ENCODE assay signal across 13 cellular contexts in genomic region chr17:80750263-80750662, GRCh38.
A peak's percentile ranks its signal among the peaks of the same experiment; 100 is the strongest.
DNase-seq lines count a peak whose midpoint lies in the region; ATAC-seq, FAIRE-seq and TF ChIP-seq lines count a peak whose summit lies in the region.
"Had no signal": no experiment of that assay in that cellular context is flagged by ENCODE, and none has a peak within 500 bp of the region (broad histone marks: within the 10 kb centered on the region; RNA-seq: fewer than 3 reads in every experiment).

No MANE protein-coding gene starts in this region.

- ATAC-seq in GM12878, result no peak
- peak; percentile 53 to 55 for ATAC-seq in naive thymus-derived CD8-positive, alpha-beta T cell
- ATAC-seq in HG03175 (IDR thresholded peaks at IDR 0.05; ENCODE audit: unreplicated experiment), result no peak
- no peak for ATAC-seq in GM19351 (IDR thresholded peaks at IDR 0.05; ENCODE audit: unreplicated experiment)
- no peak for ATAC-seq in HG03378 (IDR thresholded peaks at IDR 0.05; ENCODE audit: unreplicated experiment)

- no peak for DNase-seq in CD14-positive monocyte (ENCODE audit: low spot score)
- DNase-seq in GM12878 (ENCODE audit: low read depth, low spot score), result no peak
- no peak for DNase-seq in naive thymus-derived CD8-positive, alpha-beta T cell
- DNase-seq in GM12891 (ENCODE audit: insufficient read length, low spot score), result no peak
- DNase-seq: activated CD4-positive, alpha-beta memory T cell treated with anti-CD3 and anti-CD28 coated beads for 36 hours; CD4-positive, CD25-positive, alpha-beta regulatory T cell; NCI-H187 treated with DMSO at 0.1 percent for 48 hours had no signal

- H3K9me3 Mint-ChIP-seq in CD14-positive monocyte, result peaks cover 0 to 4% (median 0%) of the 10 kb centered on the region in 7 donors
- H3K9me3 Mint-ChIP-seq in naive thymus-derived CD8-positive, alpha-beta T cell, result no peaks in the 10 kb centered on the region
- H3K9me3 Mint-ChIP-seq: activated CD4-positive, alpha-beta memory T cell treated with anti-CD3 and anti-CD28 coated beads for 36 hours; CD4-positive, CD25-positive, alpha-beta regulatory T cell had no signal

- H3K79me2 ChIP-seq in GM12878 (ENCODE audit: control insufficient read depth, insufficient read depth, low read length), result no peaks in the 10 kb centered on the region

- H3K9me3 ChIP-seq in HEK293 (ENCODE audit: control insufficient read depth, insufficient read depth, low read depth, low read length) (no peaks in the 10 kb centered on the region), GM12878 (replicated peaks; ENCODE audit: control insufficient read depth, insufficient read depth, low read length) (no peaks in the 10 kb centered on the region)

- TF ChIP-seq EP300 in GM12878 (IDR thresholded peaks at IDR 0.05; ENCODE audit: borderline replicate concordance in 1 of 2, control insufficient read depth in 1 of 2, low read depth in 2 of 2, low read length in 2 of 2), result no peak

- RAD21 ChIA-PET in GM12878 (lab: Charles Lee; ENCODE audit: unreplicated experiment), result no interaction called here

- in situ Hi-C loops in GM12878 (cut with MboI), result no loop called here

- BruUV-seq in GM12878 (replicated peaks; lab: Mats Ljungman, UMichigan), result no TSS peak

- peaks cover 10% of the 10 kb centered on the region for H3K4me1 Mint-ChIP-seq in CD14-positive monocyte
- peaks cover 31 to 68% (median 49%) of the 10 kb centered on the region in 4 donors for H3K4me1 Mint-ChIP-seq in naive thymus-derived CD8-positive, alpha-beta T cell

- peak overlapping the region in 2 of 7 donors; percentile 37 to 39 for H3K27ac Mint-ChIP-seq in CD14-positive monocyte
- peak overlapping the region; percentile 75 to 95 (median 90) for H3K27ac Mint-ChIP-seq in naive thymus-derived CD8-positive, alpha-beta T cell
- H3K27ac Mint-ChIP-seq: activated CD4-positive, alpha-beta memory T cell treated with anti-CD3 and anti-CD28 coated beads for 36 hours had no signal

- H3K27me3 Mint-ChIP-seq in CD14-positive monocyte (ENCODE audit: low read depth in 3 of 3), result peaks cover 0 to 2% (median 0%) of the 10 kb centered on the region in 3 donors
- no peaks in the 10 kb centered on the region for H3K27me3 Mint-ChIP-seq in naive thymus-derived CD8-positive, alpha-beta T cell
- H3K27me3 Mint-ChIP-seq: activated CD4-positive, alpha-beta memory T cell treated with anti-CD3 and anti-CD28 coated beads for 36 hours; CD4-positive, CD25-positive, alpha-beta regulatory T cell had no signal

- H3K4me1 ChIP-seq in HEK293 (ENCODE audit: control insufficient read depth, insufficient read depth, low read length) (no peaks in the 10 kb centered on the region), GM12878 (ENCODE audit: control insufficient read depth, insufficient read depth, low read length) (no peaks in the 10 kb centered on the region)

- H3K4me3 ChIP-seq in HEK293 (ENCODE audit: low read depth, low read length), result no peak overlapping the region
- no peak overlapping the region for H3K4me3 ChIP-seq in GM12878

- CTCF ChIA-PET in HEK293 (lab: Yijun Ruan, JAX), result no interaction called here
- CTCF ChIA-PET in GM12878 (lab: Yijun Ruan, JAX), result no interaction called here

- intact Hi-C loops in CD14-positive monocyte (cut with micrococcal nuclease), result no loop called here
- intact Hi-C loops in GM12878 (cut with micrococcal nuclease; ENCODE audit: unreplicated experiment), result no loop called here

- peak overlapping the region; percentile 62 to 81 for H3K4me3 Mint-ChIP-seq in CD14-positive monocyte
- H3K4me3 Mint-ChIP-seq in naive thymus-derived CD8-positive, alpha-beta T cell, result peak overlapping the region in 8 of 10 donors; percentile 20 to 66 (median 38)
- H3K4me3 Mint-ChIP-seq: activated CD4-positive, alpha-beta memory T cell treated with anti-CD3 and anti-CD28 coated beads for 36 hours; CD4-positive, CD25-positive, alpha-beta regulatory T cell had no signal

- FAIRE-seq in GM12878 (lab: Jason Lieb, UNC) (no peak), GM12891 (lab: Jason Lieb, UNC) (no peak)
- FAIRE-seq: astrocyte had no signal

- H2AFZ ChIP-seq in GM12878 (ENCODE audit: control insufficient read depth, low read depth, low read length), result no peak overlapping the region

- H3K9ac ChIP-seq in GM12878 (ENCODE audit: control insufficient read depth, insufficient read depth, low read length), result no peak overlapping the region
- H3K9ac ChIP-seq: KMS-11 had no signal

- H3K36me3 ChIP-seq in HEK293 (ENCODE audit: control insufficient read depth in 2 of 2, insufficient read depth in 1 of 2, low read length in 2 of 2) (peaks cover 0 to 16% of the 10 kb centered on the region in 2 experiments; a peak in 2 of 3 replicates), GM12878 (ENCODE audit: control insufficient read depth in 2 of 2, insufficient read depth in 2 of 2, low read length in 1 of 2) (peaks cover 5 to 9% of the 10 kb centered on the region in 2 experiments; a peak in 3 of 4 replicates)

- no peak for TF ChIP-seq RAD21 in GM12878 (IDR thresholded peaks at IDR 0.05; ENCODE audit: insufficient read depth, low read depth, low read length)

- H3K4me2 ChIP-seq in GM12878 (ENCODE audit: control insufficient read depth, insufficient read depth), result no peak overlapping the region
- H3K4me2 ChIP-seq: KMS-11 had no signal

- SMC1A ChIA-PET in GM12878 (lab: Charles Lee; ENCODE audit: uncharacterized antibody, unreplicated experiment), result no interaction called here

- no peak overlapping the region for H3K27ac ChIP-seq in HEK293 (ENCODE audit: extremely low read depth, low read depth, low read length)
- H3K27ac ChIP-seq in GM12878 (ENCODE audit: control insufficient read depth, insufficient read depth), result peak overlapping the region; percentile 18; the same call in 1 of the 2 replicates
- H3K27ac ChIP-seq: KMS-11 had no signal

- no peak for TF ChIP-seq CTCF in CD14-positive monocyte (IDR thresholded peaks at IDR 0.05)
- TF ChIP-seq CTCF in HEK293 (tag by site-specific recombination; IDR thresholded peaks at IDR 0.05), result no peak
- TF ChIP-seq CTCF in GM12878 (IDR thresholded peaks at IDR 0.05 in 2 of 3, conservative IDR thresholded peaks at IDR 0.05 in 1 of 3; ENCODE audit: control insufficient read depth in 2 of 3, extremely low read depth in 1 of 3, insufficient read depth in 1 of 3, low read depth in 3 of 3, low read length in 3 of 3), result no peak

- POLR2A ChIA-PET in HEK293 (lab: Yijun Ruan, JAX) (no interaction called here), GM12878 (lab: Charles Lee) (no interaction called here)
- POLR2A ChIA-PET in naive thymus-derived CD8-positive, alpha-beta T cell (lab: Charles Lee), result interaction anchor here (0.6 to 2.2 kb wide), 3 partner anchors 12 to 485 kb away, joined by 3 to 13 read pairs (median 3); no protein-coding TSS in a partner anchor

- H3K27me3 ChIP-seq in GM12878 (replicated peaks in 1 of 2; ENCODE audit: control insufficient read depth in 2 of 2, insufficient read depth in 2 of 2, low read length in 1 of 2), result no peaks in the 10 kb centered on the region

- WGBS in GM12878 (ENCODE audit: insufficient coverage, insufficient replicate concordance, low lambda C conversion rate, missing lambda C conversion rate), result 78% methylated on average over 14 of the region's 14 CpGs

- H4K20me1 ChIP-seq in GM12878 (ENCODE audit: control insufficient read depth, insufficient read depth), result no peaks in the 10 kb centered on the region

- TF ChIP-seq POLR2A in GM12878 (IDR thresholded peaks at IDR 0.05; ENCODE audit: low read depth, low read length) (no peak), GM12891 (IDR thresholded peaks at IDR 0.05; ENCODE audit: low read depth, low read length) (no peak)

- H3K36me3 Mint-ChIP-seq in CD14-positive monocyte, result peaks cover 28 to 31% of the 10 kb centered on the region in 2 donors
- peaks cover 0 to 12% (median 11%) of the 10 kb centered on the region in 3 donors for H3K36me3 Mint-ChIP-seq in naive thymus-derived CD8-positive, alpha-beta T cell

TF ChIP-seq in HEK293, 187 proteins besides CTCF, POLR2A, EP300 and RAD21 (continues in another document):
- TF ChIP-seq SCRT2 (tag by site-specific recombination; IDR thresholded peaks at IDR 0.05), result peak; percentile 69

TF ChIP-seq in GM12878, 131 proteins besides CTCF, POLR2A, EP300 and RAD21 (continues in another document):
- TF ChIP-seq CBX3 (IDR thresholded peaks at IDR 0.05; ENCODE audit: borderline replicate concordance, low read depth) (no peak), ETV6 (conservative IDR thresholded peaks at IDR 0.05 in 1 of 2, IDR thresholded peaks at IDR 0.05 in 1 of 2; ENCODE audit: borderline replicate concordance in 1 of 2, low read depth in 1 of 2) (no peak)

TF ChIP-seq in GM12891, 5 proteins besides CTCF, POLR2A, EP300 and RAD21:
- TF ChIP-seq PAX5 (IDR thresholded peaks at IDR 0.05; ENCODE audit: insufficient read depth, low read length, severe bottlenecking) (no peak), POU2F2 (IDR thresholded peaks at IDR 0.05; ENCODE audit: low read depth, low read length) (no peak), TAF1 (IDR thresholded peaks at IDR 0.05; ENCODE audit: low read depth, low read length) (no peak), POLR2AphosphoS5 (IDR thresholded peaks at IDR 0.05; ENCODE audit: low read depth, low read length) (no peak), SPI1 (IDR thresholded peaks at IDR 0.05; ENCODE audit: low read depth, low read length) (no peak)

Comparison
In these comparisons a context has a peak if more than half of its experiments do, and no peak if none do; other contexts are left out.
1. ATAC-seq: peak in naive thymus-derived CD8-positive, alpha-beta T cell (2 of 2); none in GM12878 (single experiment), HG03175 (single experiment), GM19351 (single experiment) and HG03378 (single experiment).